8 cellular contexts compared by ENCODE assay signal in the genomic region with DNA sequence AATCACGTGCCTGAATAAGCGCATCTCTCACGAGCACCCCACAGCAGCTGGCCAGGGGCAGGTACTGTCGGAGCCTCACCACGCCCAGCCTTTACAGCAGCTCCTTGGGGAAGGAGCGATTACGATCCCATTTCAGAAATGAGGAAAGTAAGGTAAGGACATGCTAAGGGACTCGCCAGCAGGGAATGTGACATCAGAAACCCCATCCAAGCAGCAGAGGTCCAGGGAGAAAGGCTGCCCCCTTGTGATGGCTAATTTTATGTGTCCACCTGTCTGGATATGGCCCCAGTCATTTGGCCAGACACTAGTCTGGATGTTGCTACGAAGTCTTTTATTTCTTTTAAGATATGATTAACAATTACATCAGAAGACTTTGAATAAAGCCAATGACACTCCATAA.
A peak's percentile ranks its signal among the peaks of the same experiment; 100 is the strongest.
DNase-seq lines count a peak whose midpoint lies in the region; ATAC-seq and TF ChIP-seq lines count a peak whose summit lies in the region.

No MANE protein-coding gene starts in this region.

- no peak for DNase-seq in Right ventricle myocardium superior
- DNase-seq in right atrium auricular region (ENCODE audit: low spot score), result no peak
- DNase-seq in NCI-H82 treated with DMSO at 0.1 percent for 48 hours (lab: John Stamatoyannopoulos, UW; ENCODE audit: unreplicated experiment), result peak; percentile 8
- DNase-seq in foreskin fibroblast, result no peak
- no peak for DNase-seq in cortex of kidney (lab: John Stamatoyannopoulos, UW)
- no peak for DNase-seq in NCI-H345 (lab: John Stamatoyannopoulos, UW)
- DNase-seq in stimulated activated CD4-positive, alpha-beta T cell treated with anti-CD3 and anti-CD28 coated beads, Interleukin-2, amount 100 ng/mL, for 48 hours, result no peak

- intact Hi-C loops in Right ventricle myocardium superior (cut with DNase I), result loop anchor here (5.0 kb wide), 1 partner anchor 234 kb away; no protein-coding TSS in a partner anchor

- H3K9me3 ChIP-seq in right atrium auricular region, result no peaks in the 10 kb centered on the region

- no peaks in the 10 kb centered on the region for H3K27me3 ChIP-seq in right atrium auricular region

- ATAC-seq in Right ventricle myocardium superior (ENCODE audit: poor library complexity) (peak; percentile 87), GM21447 (IDR thresholded peaks at IDR 0.05; ENCODE audit: unreplicated experiment) (no peak)

- TF ChIP-seq CTCF in right atrium auricular region (IDR thresholded peaks at IDR 0.05), result peak in 1 of 2 donors; percentile 54
- TF ChIP-seq CTCF in foreskin fibroblast (IDR thresholded peaks at IDR 0.05; ENCODE audit: low read depth, low read length), result peak; percentile 7

- H3K4me1 ChIP-seq in right atrium auricular region, result no peaks in the 10 kb centered on the region

- H3K27ac ChIP-seq in right atrium auricular region, result no peak overlapping the region

- no peaks in the 10 kb centered on the region for H3K36me3 ChIP-seq in right atrium auricular region

- no peak overlapping the region for H3K4me3 ChIP-seq in right atrium auricular region
- H3K4me3 ChIP-seq in foreskin fibroblast (ENCODE audit: low read depth in 1 of 2, low read length in 2 of 2), result no peak overlapping the region
